ENCODE assay signal across 1 cellular context in genomic region chr1:2643414-2644077, GRCh38.
TF ChIP-seq lines count a peak whose summit lies in the region.

No MANE protein-coding gene starts in this region.

TF ChIP-seq in GM12878, 131 proteins besides CTCF, POLR2A, EP300 and RAD21 (continued from another document):
- TF ChIP-seq PRDM15 (CRISPR knock-in tag; IDR thresholded peaks at IDR 0.05) (no peak), ZBTB33 (IDR thresholded peaks at IDR 0.05) (no peak), SPI1 (IDR thresholded peaks at IDR 0.05; ENCODE audit: borderline replicate concordance, insufficient read depth, low read depth, low read length) (no peak), KLF5 (IDR thresholded peaks at IDR 0.05; ENCODE audit: partially characterized antibody) (no peak), ZNF687 (IDR thresholded peaks at IDR 0.05) (no peak), IKZF1 (conservative IDR thresholded peaks at IDR 0.05) (no peak), MLLT1 (IDR thresholded peaks at IDR 0.05) (no peak)
TF ChIP-seq in GM12878: peak in this region for 0.
